In the genomic region with DNA sequence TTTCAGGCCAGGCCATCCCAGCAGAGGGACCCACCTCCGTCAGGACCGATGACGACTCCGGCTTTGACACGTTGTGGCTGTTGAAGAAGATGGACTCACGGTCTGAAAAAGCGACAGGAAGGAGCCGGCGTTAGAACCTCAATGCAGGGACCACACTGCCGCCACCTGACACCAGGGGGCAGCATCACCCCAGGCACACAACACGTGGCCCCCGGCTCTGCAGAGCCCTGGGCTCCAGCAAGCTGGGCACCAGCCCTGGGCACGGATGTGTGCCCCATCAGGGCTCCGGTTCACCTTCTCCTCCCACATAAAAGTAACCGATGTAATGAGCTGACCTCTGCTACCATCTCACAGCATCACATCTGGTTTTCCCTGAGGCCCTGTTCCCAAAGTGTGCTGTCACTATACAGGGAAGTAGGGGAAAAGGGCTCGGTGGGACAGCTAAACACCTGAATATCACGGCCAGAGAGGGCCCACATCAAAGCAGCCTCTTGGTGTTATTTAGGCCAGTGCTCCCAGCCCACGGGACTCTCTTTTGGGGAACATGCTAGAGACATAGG, we compare ENCODE assay signal across 8 cellular contexts. TPM values are rescaled to one million over a fixed set of nuclear protein-coding genes. Genes with fewer than 3 reads are reported as not detected.
A peak's percentile ranks its signal among the peaks of the same experiment; 100 is the strongest.
DNase-seq lines count a peak whose midpoint lies in the region; ATAC-seq and TF ChIP-seq lines count a peak whose summit lies in the region.

No MANE protein-coding gene starts in this region.

- H3K36me3 ChIP-seq in GM23338 (ENCODE audit: insufficient read depth) (no peaks in the 10 kb centered on the region; the same call in 1 of the 2 replicates), MG63 (peaks cover 6% of the 10 kb centered on the region; the same call in 1 of the 2 replicates), adrenal gland (replicated peaks in 1 of 2) (peaks cover 0 to 3% of the 10 kb centered on the region in 2 donors), left ventricle myocardium inferior (peaks cover 32% of the 10 kb centered on the region)

- H3K4me1 ChIP-seq in GM23338 (ENCODE audit: insufficient read depth), result peaks cover 7% of the 10 kb centered on the region; the same call in 1 of the 2 replicates
- H3K4me1 ChIP-seq in adrenal gland (replicated peaks in 1 of 2), result no peaks in the 10 kb centered on the region
- peaks cover 75% of the 10 kb centered on the region for H3K4me1 ChIP-seq in left ventricle myocardium inferior

- H3K9me3 ChIP-seq in MG63 (no peaks in the 10 kb centered on the region), adrenal gland (replicated peaks in 1 of 3) (no peaks in the 10 kb centered on the region), left ventricle myocardium inferior (replicated peaks) (no peaks in the 10 kb centered on the region)

- no peak overlapping the region for H3K4me3 Mint-ChIP-seq in GM23338

- intact Hi-C loops in adrenal gland (cut with DNase I) (loop anchor here (2.0 to 10.0 kb wide), 3 partner anchors 153 to 189 kb away; no protein-coding TSS in a partner anchor), left ventricle myocardium inferior (cut with micrococcal nuclease) (loop anchor here (5.0 kb wide), 1 partner anchor 185 kb away; no protein-coding TSS in a partner anchor)

- H3K4me3 ChIP-seq in GM23338 (no peak overlapping the region), MG63 (no peak overlapping the region), adrenal gland (no peak overlapping the region), left ventricle myocardium inferior (no peak overlapping the region)

- H3K27me3 ChIP-seq in GM23338 (ENCODE audit: insufficient read depth), result no peaks in the 10 kb centered on the region
- H3K27me3 ChIP-seq in MG63, result no peaks in the 10 kb centered on the region
- no peaks in the 10 kb centered on the region for H3K27me3 ChIP-seq in adrenal gland
- H3K27me3 ChIP-seq in left ventricle myocardium inferior (ENCODE audit: low read depth), result no peaks in the 10 kb centered on the region

- ATAC-seq in GM23338, result peak; percentile 95

- no peaks in the 10 kb centered on the region for H3F3A ChIP-seq in GM23338 (replicated peaks; ENCODE audit: low read depth)

- H3K27me3 Mint-ChIP-seq in GM23338 (ENCODE audit: insufficient read depth, low read depth, poor library complexity), result peaks cover 6% of the 10 kb centered on the region

- no peak overlapping the region for H3K27ac ChIP-seq in GM23338 (ENCODE audit: low read depth)
- H3K27ac ChIP-seq in adrenal gland, result no peak overlapping the region
- H3K27ac ChIP-seq in left ventricle myocardium inferior (replicated peaks), result peak overlapping the region; percentile 87

- peaks cover 8% of the 10 kb centered on the region; the same call in 2 of the 3 replicates for H3K4me1 Mint-ChIP-seq in GM23338

- no peak overlapping the region for H3K4me2 ChIP-seq in GM23338

- H3K36me3 Mint-ChIP-seq in GM23338 (ENCODE audit: low read depth), result peaks cover 41% of the 10 kb centered on the region

- TF ChIP-seq POLR2A in adrenal gland (IDR thresholded peaks at IDR 0.05), result peak in 1 of 2 donors; percentile 13

- TF ChIP-seq CTCF in GM23338 (conservative IDR thresholded peaks at IDR 0.05; ENCODE audit: low read depth in 2 of 2) (peak; percentile 84 to 96), adrenal gland (IDR thresholded peaks at IDR 0.05) (peak; percentile 93 to 97 (median 96)), left ventricle myocardium inferior (IDR thresholded peaks at IDR 0.05; ENCODE audit: borderline replicate concordance) (peak; percentile 97)

- no peak overlapping the region for H2AFZ ChIP-seq in GM23338

- H3K27ac Mint-ChIP-seq in GM23338, result no peak overlapping the region

- no peaks in the 10 kb centered on the region for H3K9me2 ChIP-seq in GM23338 (ENCODE audit: insufficient read depth)

- no peaks in the 10 kb centered on the region; the same call in 1 of the 2 replicates for H4K20me1 ChIP-seq in GM23338 (replicated peaks; ENCODE audit: insufficient read depth)

- WGBS in adrenal gland, 4 donors, result 11 to 42% (median 18%) methylated on average over 8 to 18 of the region's 18 CpGs

- H3K79me2 ChIP-seq in GM23338 (replicated peaks; ENCODE audit: insufficient read depth), result no peaks in the 10 kb centered on the region

- peak; percentile 33 for DNase-seq in DMS53 treated with DMSO at 0.1 percent for 48 hours (lab: John Stamatoyannopoulos, UW; ENCODE audit: unreplicated experiment)
- DNase-seq in GM23338 (ENCODE audit: low spot score), result peak; percentile 82
- peak; percentile 47 for DNase-seq in MG63
- peak; percentile 51 to 77 (median 68) for DNase-seq in T-helper 1 cell
- DNase-seq in adrenal gland, result peak; percentile 59 to 92 (median 84)
- DNase-seq in left ventricle myocardium inferior, result peak; percentile 82
- DNase-seq in retina, result peak; percentile 89
- DNase-seq in NCI-H226, result no peak

- no peaks in the 10 kb centered on the region for H3K9me3 Mint-ChIP-seq in GM23338

TF ChIP-seq in GM23338, 12 proteins besides CTCF, POLR2A, EP300 and RAD21 (continues in another document):
- no peak for TF ChIP-seq NANOG (IDR thresholded peaks at IDR 0.05; ENCODE audit: borderline replicate concordance)
- TF ChIP-seq ZNF114 (CRISPR knock-in tag; IDR thresholded peaks at IDR 0.05), result no peak
- no peak for TF ChIP-seq EZH2phosphoT487 (IDR thresholded peaks at IDR 0.05; ENCODE audit: unreplicated experiment)
- no peak for TF ChIP-seq POLR2AphosphoS5 (IDR thresholded peaks at IDR 0.05; ENCODE audit: low read depth)
- TF ChIP-seq EZH2 (IDR thresholded peaks at IDR 0.05; ENCODE audit: low read depth, unreplicated experiment), result no peak
- no peak for TF ChIP-seq STAT1 (IDR thresholded peaks at IDR 0.05; ENCODE audit: unreplicated experiment)
- TF ChIP-seq, protein P1, sequence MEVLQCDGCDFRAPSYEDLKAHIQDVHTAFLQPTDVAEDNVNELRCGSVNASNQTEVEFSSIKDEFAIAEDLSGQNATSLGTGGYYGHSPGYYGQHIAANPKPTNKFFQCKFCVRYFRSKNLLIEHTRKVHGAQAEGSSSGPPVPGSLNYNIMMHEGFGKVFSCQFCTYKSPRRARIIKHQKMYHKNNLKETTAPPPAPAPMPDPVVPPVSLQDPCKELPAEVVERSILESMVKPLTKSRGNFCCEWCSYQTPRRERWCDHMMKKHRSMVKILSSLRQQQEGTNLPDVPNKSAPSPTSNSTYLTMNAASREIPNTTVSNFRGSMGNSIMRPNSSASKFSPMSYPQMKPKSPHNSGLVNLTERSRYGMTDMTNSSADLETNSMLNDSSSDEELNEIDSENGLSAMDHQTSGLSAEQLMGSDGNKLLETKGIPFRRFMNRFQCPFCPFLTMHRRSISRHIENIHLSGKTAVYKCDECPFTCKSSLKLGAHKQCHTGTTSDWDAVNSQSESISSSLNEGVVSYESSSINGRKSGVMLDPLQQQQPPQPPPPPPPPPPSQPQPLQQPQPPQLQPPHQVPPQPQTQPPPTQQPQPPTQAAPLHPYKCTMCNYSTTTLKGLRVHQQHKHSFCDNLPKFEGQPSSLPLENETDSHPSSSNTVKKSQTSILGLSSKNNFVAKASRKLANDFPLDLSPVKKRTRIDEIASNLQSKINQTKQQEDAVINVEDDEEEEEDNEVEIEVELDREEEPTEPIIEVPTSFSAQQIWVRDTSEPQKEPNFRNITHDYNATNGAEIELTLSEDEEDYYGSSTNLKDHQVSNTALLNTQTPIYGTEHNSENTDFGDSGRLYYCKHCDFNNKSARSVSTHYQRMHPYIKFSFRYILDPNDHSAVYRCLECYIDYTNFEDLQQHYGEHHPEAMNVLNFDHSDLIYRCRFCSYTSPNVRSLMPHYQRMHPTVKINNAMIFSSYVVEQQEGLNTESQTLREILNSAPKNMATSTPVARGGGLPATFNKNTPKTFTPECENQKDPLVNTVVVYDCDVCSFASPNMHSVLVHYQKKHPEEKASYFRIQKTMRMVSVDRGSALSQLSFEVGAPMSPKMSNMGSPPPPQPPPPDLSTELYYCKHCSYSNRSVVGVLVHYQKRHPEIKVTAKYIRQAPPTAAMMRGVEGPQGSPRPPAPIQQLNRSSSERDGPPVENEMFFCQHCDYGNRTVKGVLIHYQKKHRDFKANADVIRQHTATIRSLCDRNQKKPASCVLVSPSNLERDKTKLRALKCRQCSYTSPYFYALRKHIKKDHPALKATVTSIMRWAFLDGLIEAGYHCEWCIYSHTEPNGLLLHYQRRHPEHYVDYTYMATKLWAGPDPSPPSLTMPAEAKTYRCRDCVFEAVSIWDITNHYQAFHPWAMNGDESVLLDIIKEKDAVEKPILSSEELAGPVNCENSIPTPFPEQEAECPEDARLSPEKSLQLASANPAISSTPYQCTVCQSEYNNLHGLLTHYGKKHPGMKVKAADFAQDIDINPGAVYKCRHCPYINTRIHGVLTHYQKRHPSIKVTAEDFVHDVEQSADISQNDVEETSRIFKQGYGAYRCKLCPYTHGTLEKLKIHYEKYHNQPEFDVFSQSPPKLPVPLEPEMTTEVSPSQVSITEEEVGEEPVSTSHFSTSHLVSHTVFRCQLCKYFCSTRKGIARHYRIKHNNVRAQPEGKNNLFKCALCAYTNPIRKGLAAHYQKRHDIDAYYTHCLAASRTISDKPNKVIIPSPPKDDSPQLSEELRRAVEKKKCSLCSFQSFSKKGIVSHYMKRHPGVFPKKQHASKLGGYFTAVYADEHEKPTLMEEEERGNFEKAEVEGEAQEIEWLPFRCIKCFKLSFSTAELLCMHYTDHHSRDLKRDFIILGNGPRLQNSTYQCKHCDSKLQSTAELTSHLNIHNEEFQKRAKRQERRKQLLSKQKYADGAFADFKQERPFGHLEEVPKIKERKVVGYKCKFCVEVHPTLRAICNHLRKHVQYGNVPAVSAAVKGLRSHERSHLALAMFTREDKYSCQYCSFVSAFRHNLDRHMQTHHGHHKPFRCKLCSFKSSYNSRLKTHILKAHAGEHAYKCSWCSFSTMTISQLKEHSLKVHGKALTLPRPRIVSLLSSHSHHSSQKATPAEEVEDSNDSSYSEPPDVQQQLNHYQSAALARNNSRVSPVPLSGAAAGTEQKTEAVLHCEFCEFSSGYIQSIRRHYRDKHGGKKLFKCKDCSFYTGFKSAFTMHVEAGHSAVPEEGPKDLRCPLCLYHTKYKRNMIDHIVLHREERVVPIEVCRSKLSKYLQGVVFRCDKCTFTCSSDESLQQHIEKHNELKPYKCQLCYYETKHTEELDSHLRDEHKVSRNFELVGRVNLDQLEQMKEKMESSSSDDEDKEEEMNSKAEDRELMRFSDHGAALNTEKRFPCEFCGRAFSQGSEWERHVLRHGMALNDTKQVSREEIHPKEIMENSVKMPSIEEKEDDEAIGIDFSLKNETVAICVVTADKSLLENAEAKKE (CRISPR knock-in tag; IDR thresholded peaks at IDR 0.05), result no peak
- no peak for TF ChIP-seq JUNB (IDR thresholded peaks at IDR 0.05; ENCODE audit: unreplicated experiment)
- TF ChIP-seq CREB1 (CRISPR knock-in tag; IDR thresholded peaks at IDR 0.05; ENCODE audit: low read depth), result no peak

RNA-seq across cellular contexts. Expression of a gene that starts 29.0 kb away (rescaled TPM):
- total RNA-seq in GM23338 (2014; rRNA removed; shearing (Covaris generic)), result 13.9 and 20.9 TPM in 2 replicates
- polyA plus RNA-seq in GM23338 (2016; fragmentation: Nextera tagmentation; extraction: Ambion mirVana), result 18.9 and 19.6 TPM in 2 replicates
- total RNA-seq in MG63 (2014; rRNA removed; shearing (Covaris generic); ENCODE audit: low replicate concordance), result not detected in 2 replicates
- 1,000 to 10,000 TPM in 1 of 8 donors, 100 to 1,000 TPM in 3, 10 to 100 TPM in 2, under 1 TPM in 1, not detected in 1; 0.54 to 1,182 (median 101) TPM for total RNA-seq in adrenal gland
- 1,000 to 10,000 TPM; 1,038 to 3,883 (median 1,069) TPM for polyA plus RNA-seq in adrenal gland
- not detected for total RNA-seq in left ventricle myocardium inferior
